1 cellular context compared by ENCODE assay signal in genomic region chr16:16001856-16002255, GRCh38.
TF ChIP-seq lines count a peak whose summit lies in the region.

No MANE protein-coding gene starts in this region.

TF ChIP-seq in A549, 52 proteins besides CTCF, POLR2A, EP300 and RAD21 (continued from another document):
- TF ChIP-seq, protein P1, sequence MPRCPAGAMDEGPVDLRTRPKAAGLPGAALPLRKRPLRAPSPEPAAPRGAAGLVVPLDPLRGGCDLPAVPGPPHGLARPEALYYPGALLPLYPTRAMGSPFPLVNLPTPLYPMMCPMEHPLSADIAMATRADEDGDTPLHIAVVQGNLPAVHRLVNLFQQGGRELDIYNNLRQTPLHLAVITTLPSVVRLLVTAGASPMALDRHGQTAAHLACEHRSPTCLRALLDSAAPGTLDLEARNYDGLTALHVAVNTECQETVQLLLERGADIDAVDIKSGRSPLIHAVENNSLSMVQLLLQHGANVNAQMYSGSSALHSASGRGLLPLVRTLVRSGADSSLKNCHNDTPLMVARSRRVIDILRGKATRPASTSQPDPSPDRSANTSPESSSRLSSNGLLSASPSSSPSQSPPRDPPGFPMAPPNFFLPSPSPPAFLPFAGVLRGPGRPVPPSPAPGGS (IDR thresholded peaks at IDR 0.05) = no peak
- no peak for TF ChIP-seq CBX8 (IDR thresholded peaks at IDR 0.05)
